ENCODE assay signal across 1 cellular context in the genomic region with DNA sequence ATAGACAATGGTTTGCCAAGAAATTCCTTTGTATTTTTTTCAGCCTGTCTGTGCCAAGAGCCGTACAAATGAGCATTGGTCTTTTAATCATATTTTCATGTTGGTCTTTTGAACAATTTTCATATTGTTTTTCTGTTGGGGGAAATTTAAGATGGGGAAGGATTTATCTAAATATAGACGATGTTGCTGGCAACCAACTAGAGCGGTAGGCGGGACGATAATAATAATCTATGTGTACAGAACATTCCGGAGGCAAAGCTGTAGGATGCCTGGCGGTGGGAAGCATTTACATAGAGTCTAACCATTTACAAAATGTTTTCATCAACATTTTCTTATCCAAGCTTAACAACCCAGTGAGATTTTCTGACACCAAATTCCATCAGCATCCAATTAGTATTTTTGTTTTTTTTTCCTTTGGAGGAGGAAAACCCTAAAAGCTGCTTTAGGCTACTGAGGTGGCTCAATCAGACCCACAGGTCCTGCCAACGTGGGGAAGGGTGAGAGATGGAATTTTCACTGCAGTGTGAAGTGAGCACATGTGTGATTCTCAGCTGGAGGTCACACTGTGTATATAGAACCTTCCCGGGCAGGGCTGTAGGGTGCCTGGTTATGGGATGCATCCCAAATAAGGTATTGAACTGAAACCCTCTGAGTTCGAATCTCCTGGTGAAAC.
TF ChIP-seq lines count a peak whose summit lies in the region.

No MANE protein-coding gene starts in this region.

TF ChIP-seq in endothelial cell of umbilical vein, 7 proteins besides CTCF, POLR2A, EP300 and RAD21:
- TF ChIP-seq, protein P1, sequence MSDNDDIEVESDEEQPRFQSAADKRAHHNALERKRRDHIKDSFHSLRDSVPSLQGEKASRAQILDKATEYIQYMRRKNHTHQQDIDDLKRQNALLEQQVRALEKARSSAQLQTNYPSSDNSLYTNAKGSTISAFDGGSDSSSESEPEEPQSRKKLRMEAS (IDR thresholded peaks at IDR 0.05; ENCODE audit: insufficient read depth, insufficient read length) = no peak
- TF ChIP-seq JUN (IDR thresholded peaks at IDR 0.05; ENCODE audit: borderline replicate concordance, insufficient read depth, insufficient read length, low read depth) (no peak), EZH2 (IDR thresholded peaks at IDR 0.05; ENCODE audit: borderline replicate concordance, low read depth, low read length, severe bottlenecking) (no peak), FOS (IDR thresholded peaks at IDR 0.05; ENCODE audit: borderline replicate concordance, insufficient read depth, low read length) (no peak), POLR2AphosphoS5 (IDR thresholded peaks at IDR 0.05; ENCODE audit: insufficient read depth, low read depth, low read length) (no peak), GATA2 (IDR thresholded peaks at IDR 0.05; ENCODE audit: insufficient read depth, insufficient read length, low read depth, low read length) (no peak), MYC (IDR thresholded peaks at IDR 0.05; ENCODE audit: low read depth, low read length) (no peak)
